Comparison of ENCODE assay signal across 24 cellular contexts in the genomic region with DNA sequence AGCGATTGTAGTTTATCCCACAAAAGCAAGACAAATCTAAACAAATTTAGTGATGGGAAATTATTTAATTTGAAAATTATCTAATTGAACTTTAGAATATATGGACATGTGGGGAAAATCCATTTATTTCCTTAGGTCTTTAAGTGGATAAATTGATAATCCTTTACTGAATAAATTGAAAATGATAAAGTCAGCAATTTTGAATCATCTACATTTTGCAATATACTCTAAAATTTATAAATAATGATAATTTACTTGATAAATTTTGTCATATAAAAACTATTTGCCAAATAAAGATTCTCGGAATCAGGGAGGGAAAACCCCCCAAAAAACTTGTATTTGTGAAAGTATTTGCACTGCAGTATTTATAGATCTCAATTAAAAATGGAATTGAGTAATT.
"Had no signal": no experiment of that assay in that cellular context is flagged by ENCODE, and none has a peak within 500 bp of the region (broad histone marks: within the 10 kb centered on the region; RNA-seq: fewer than 3 reads in every experiment).

No MANE protein-coding gene starts in this region.

- H3K27ac ChIP-seq: neural progenitor cell, ovary, parathyroid adenoma, psoas muscle, skin epidermis, stomach, thoracic aorta, thyroid gland, tibial nerve, upper lobe of right lung, uterus had no signal

- H3K27me3 ChIP-seq: neural progenitor cell, ovary, stomach, thyroid gland, tibial nerve, upper lobe of right lung, uterus had no signal

- H3K4me2 ChIP-seq: neural progenitor cell had no signal

- H3K4me3 ChIP-seq: neural progenitor cell, ovary, psoas muscle, skin epidermis, stomach, thoracic aorta, thyroid gland, tibial nerve, upper lobe of right lung, uterus had no signal

- H3K9ac ChIP-seq: neural progenitor cell, parathyroid adenoma had no signal

- H2AFZ ChIP-seq: neural progenitor cell, parathyroid adenoma had no signal

- ATAC-seq: naive thymus-derived CD4-positive, alpha-beta T cell; natural killer cell; psoas muscle; right cardiac atrium; sciatic nerve; stimulated activated effector memory CD8-positive, alpha-beta T cell treated with anti-CD3 and anti-CD28 coated beads, Interleukin-12 subunit alpha, Interleukin-12 subunit beta, amount 100 ng/mL, for 72 hours; stimulated activated naive B cell treated with anti-CD40 and anti-IgM and Interleukin-4, amounts not matched to agents 10 μg/mL and 1 μg/mL and 100 μg/mL, for 72 hours; upper lobe of right lung had no signal

- H3K36me3 ChIP-seq: neural progenitor cell, ovary, stomach, thoracic aorta, thyroid gland, tibial nerve, upper lobe of right lung, uterus had no signal

- H3K79me2 ChIP-seq: parathyroid adenoma had no signal

- H3K9me3 ChIP-seq: ovary, psoas muscle, thyroid gland, upper lobe of right lung, uterus had no signal

- DNase-seq: naive thymus-derived CD4-positive, alpha-beta T cell; natural killer cell; occipital lobe; ovary; posterior cingulate gyrus; psoas muscle; right cardiac atrium; stimulated activated CD4-positive, alpha-beta T cell treated with anti-CD3 and anti-CD28 coated beads, Interleukin-15, amount 100 ng/mL, for 24 hours; stimulated activated CD4-positive, alpha-beta T cell treated with anti-CD3 and anti-CD28 coated beads, Interleukin-2, amount 100 ng/mL, for 24 hours; stimulated activated CD4-positive, alpha-beta T cell treated with anti-CD3 and anti-CD28 coated beads, Interleukin-2, amount 100 ng/mL, for 48 hours; stimulated activated CD4-positive, alpha-beta T cell treated with anti-CD3 and anti-CD28 coated beads, Interleukin-4, amount 100 ng/mL, for 24 hours; stimulated activated naive B cell treated with anti-CD40 and anti-IgM and Interleukin-4, amounts not matched to agents 10 μg/mL and 1 μg/mL and 100 μg/mL, for 72 hours; stimulated activated naive CD4-positive, alpha-beta T cell treated with Interleukin-2 at 50 U/mL for 16 hours; stomach; thyroid gland; upper lobe of right lung; uterus had no signal

- H3K4me1 ChIP-seq: neural progenitor cell, parathyroid adenoma, psoas muscle, stomach, thyroid gland, tibial nerve, upper lobe of right lung, uterus had no signal
